8 cellular contexts compared by ENCODE assay signal in the genomic region with DNA sequence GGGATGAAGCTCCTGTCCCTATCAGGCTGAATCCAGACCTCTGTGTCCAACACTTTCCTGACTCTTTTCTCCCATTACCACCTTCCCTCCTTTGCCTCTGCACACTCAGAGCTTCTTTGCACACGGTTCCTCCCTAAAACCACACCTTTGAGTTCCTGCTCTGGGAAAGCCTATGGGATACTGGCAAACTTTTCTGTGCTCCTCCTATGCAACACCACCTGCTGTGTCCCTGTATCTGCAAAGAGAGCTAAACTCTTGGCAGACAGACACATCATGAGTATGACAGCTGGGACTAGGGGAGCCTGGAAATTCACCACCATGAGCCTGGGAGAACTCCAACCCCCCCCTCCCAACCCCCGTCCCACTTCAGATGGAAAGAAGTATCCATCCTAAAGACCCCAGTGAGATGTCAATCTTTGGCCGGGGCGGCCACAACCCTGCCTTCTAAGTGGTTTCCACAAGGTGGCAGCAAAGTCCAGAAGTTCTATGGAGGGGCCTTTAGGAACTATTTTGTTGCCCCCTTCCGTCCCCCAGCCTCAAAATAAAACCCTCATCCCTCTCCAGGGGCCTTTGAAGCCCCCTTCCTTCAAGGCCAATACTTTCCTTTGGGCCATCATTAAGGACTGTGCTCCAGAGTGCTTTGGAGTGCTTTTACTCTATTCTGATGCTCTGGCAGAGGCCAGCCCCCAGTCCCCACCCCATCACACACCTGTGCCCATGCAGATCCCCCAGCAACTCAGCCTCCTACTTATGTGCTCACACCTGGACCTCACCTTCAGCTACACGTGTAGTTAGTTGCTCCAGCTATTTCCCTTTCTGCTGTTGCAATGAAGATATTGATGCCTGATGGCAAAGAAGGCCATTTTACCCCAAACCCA.
DNase-seq lines count a peak whose midpoint lies in the region.

No MANE protein-coding gene starts in this region.

- DNase-seq in NCI-H1417 (lab: John Stamatoyannopoulos, UW) (peak; percentile 2 to 73 (median 60)), NCI-H1417 treated with DMSO at 0.1 percent for 48 hours (lab: John Stamatoyannopoulos, UW) (no peak), NCI-H748 treated with DMSO at 0.1 percent for 48 hours (lab: John Stamatoyannopoulos, UW) (peak; percentile 4), hepatic stellate cell (ENCODE audit: low spot score) (peak; percentile 32), DMS79 (lab: John Stamatoyannopoulos, UW) (no peak), SW 1271 (lab: John Stamatoyannopoulos, UW) (no peak)
- peak; percentile 28 for DNase-seq in activated naive CD4-positive, alpha-beta T cell treated with anti-CD3 and anti-CD28 coated beads, Interleukin-2, amount 50 U/mL, for 16 hours
- peak; percentile 34 to 37 for DNase-seq in stimulated activated CD4-positive, alpha-beta T cell treated with anti-CD3 and anti-CD28 coated beads, Interleukin-2, amount 100 ng/mL, for 48 hours

Comparison
In these comparisons a context has a peak if more than half of its experiments do, and no peak if none do; other contexts are left out.
1. DNase-seq: peak in NCI-H1417 (3 of 3), NCI-H748 treated with DMSO at 0.1 percent for 48 hours (single experiment), activated naive CD4-positive, alpha-beta T cell treated with anti-CD3 and anti-CD28 coated beads, Interleukin-2, amount 50 U/mL, for 16 hours (single experiment), hepatic stellate cell (single experiment) and stimulated activated CD4-positive, alpha-beta T cell treated with anti-CD3 and anti-CD28 coated beads, Interleukin-2, amount 100 ng/mL, for 48 hours (2 of 2); none in NCI-H1417 treated with DMSO at 0.1 percent for 48 hours (single experiment), DMS79 (single experiment) and SW 1271 (0 of 2).